ENCODE assay signal across 7 cellular contexts in the genomic region with DNA sequence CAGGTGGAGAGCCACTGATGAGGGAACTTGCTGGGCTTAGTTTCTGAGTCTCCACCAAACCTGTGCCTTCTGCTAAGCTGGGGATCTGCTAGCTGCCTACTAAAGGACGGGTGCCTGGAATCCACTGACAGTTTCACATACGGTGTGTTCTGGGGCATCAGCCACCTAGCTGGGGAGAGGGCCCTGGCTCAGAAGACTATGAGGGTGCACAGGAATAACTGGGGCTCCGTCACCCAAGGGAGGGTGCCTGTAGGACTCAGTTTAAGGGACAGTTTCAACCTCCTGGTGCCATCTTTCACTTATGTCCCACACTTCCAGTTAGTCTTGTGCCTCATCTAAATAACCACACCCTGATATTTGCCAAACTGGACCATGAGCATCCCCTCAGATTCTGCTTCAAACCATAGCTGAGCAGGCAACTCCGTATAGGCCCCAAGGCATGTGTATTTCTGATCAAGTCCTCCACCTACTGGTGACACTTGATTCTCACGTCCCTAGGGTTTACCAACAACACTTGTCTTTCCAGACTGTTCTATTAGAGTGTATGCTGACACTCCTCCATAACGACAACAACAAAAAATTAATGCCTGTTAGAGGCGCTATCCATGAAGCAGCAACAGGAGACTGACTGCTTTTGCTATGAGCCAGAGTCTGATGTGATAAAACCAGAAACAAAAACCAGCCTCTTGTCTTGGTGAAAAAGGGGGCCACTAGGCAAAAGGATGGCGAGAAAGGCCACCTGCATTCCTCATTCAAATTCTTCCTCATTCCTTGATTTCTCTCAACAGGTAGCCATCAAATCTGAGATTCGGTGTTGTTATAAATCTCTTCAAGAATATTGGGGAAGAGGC. TPM values are rescaled to one million over a fixed set of nuclear protein-coding genes. Genes with fewer than 3 reads are reported as not detected.
DNase-seq lines count a peak whose midpoint lies in the region; ATAC-seq, FAIRE-seq and TF ChIP-seq lines count a peak whose summit lies in the region.

No MANE protein-coding gene starts in this region.

- H3K27me3 Mint-ChIP-seq in HFFc6 (ENCODE audit: insufficient read depth) (peaks cover 7% of the 10 kb centered on the region), osteocyte (ENCODE audit: unreplicated experiment) (peaks cover 25% of the 10 kb centered on the region)

- no peak for ATAC-seq in HG02938 (IDR thresholded peaks at IDR 0.05; ENCODE audit: unreplicated experiment)

- no peak overlapping the region for H3K27ac Mint-ChIP-seq in HFFc6
- H3K27ac Mint-ChIP-seq in osteocyte (ENCODE audit: unreplicated experiment) = no peak overlapping the region

- H3K4me1 Mint-ChIP-seq in HFFc6 (ENCODE audit: low read depth) = no peaks in the 10 kb centered on the region
- H3K4me1 Mint-ChIP-seq in osteocyte (ENCODE audit: unreplicated experiment) = no peaks in the 10 kb centered on the region

- H3K9me3 Mint-ChIP-seq in HFFc6 (no peaks in the 10 kb centered on the region), osteocyte (ENCODE audit: unreplicated experiment) (no peaks in the 10 kb centered on the region)

- peak; percentile 49 for FAIRE-seq in frontal cortex (lab: Jason Lieb, UNC)

- TF ChIP-seq CTCF in HFFc6 (IDR thresholded peaks at IDR 0.05) (peak; percentile 78), osteocyte (IDR thresholded peaks at IDR 0.05) (peak; percentile 43)

- no peaks in the 10 kb centered on the region for H3K36me3 Mint-ChIP-seq in HFFc6 (ENCODE audit: low read depth)
- H3K36me3 Mint-ChIP-seq in osteocyte (ENCODE audit: unreplicated experiment) = no peaks in the 10 kb centered on the region

- peak; percentile 52 for DNase-seq in EL
- peak; percentile 49 for DNase-seq in HFFc6
- peak; percentile 45 for DNase-seq in NCI-H524 treated with DMSO at 0.1 percent for 48 hours (lab: John Stamatoyannopoulos, UW)
- DNase-seq in activated CD8-positive, alpha-beta memory T cell treated with anti-CD3 and anti-CD28 coated beads, Interleukin-2, amount 50 U/mL, for 24 hours (ENCODE audit: extremely low read depth) = peak; percentile 14
- peak; percentile 32 to 56 for DNase-seq in frontal cortex (ENCODE audit: low spot score in 2 of 2)
- DNase-seq in osteocyte (ENCODE audit: extremely low spot score, unreplicated experiment) = no peak

- H3K4me3 Mint-ChIP-seq in HFFc6 = no peak overlapping the region
- H3K4me3 Mint-ChIP-seq in osteocyte (ENCODE audit: unreplicated experiment) = no peak overlapping the region

RNA-seq across cellular contexts. Expression of gene PAXBP1, which starts 55.0 kb away (rescaled TPM):
- 10 to 100 TPM; 11.4 to 15.6 (median 13.9) TPM for total RNA-seq in HFFc6 (2021; fragmentation: NEBNext Ultra II Directional; extraction: Animal tissue kit (Norgen Biotek cat#: 25700))
- 47.7 TPM for total RNA-seq in frontal cortex
- 38.3 and 40.5 TPM in 2 replicates for total RNA-seq in osteocyte
